ENCODE assay signal across 1 cellular context in the genomic region with DNA sequence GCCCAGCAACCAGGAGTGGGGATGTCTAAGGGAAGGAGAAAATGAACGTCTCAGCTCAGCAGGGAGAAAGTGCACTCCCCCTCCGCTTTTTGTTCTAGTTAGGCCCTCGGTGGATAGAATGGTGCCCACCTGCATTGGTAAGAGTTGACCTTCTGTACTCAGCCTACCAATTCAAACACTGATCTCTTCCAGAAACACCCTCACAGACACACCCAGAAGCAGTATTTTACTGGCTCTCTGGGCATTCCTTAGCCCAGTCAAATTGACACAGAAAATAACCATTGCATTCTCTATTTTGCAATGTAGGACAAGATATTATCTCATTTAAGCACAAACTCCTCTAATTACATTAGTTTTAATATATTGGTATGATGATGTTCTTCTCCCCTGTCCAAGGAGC.
TF ChIP-seq lines count a peak whose summit lies in the region.

No MANE protein-coding gene starts in this region.

TF ChIP-seq in GM23338, 12 proteins besides CTCF, POLR2A, EP300 and RAD21 (continued from another document):
- TF ChIP-seq ZNF331 (CRISPR knock-in tag; IDR thresholded peaks at IDR 0.05; ENCODE audit: low read depth), result no peak
- TF ChIP-seq JUNB (IDR thresholded peaks at IDR 0.05; ENCODE audit: unreplicated experiment), result no peak
- no peak for TF ChIP-seq EZH2phosphoT487 (IDR thresholded peaks at IDR 0.05; ENCODE audit: unreplicated experiment)
- no peak for TF ChIP-seq ZNF114 (CRISPR knock-in tag; IDR thresholded peaks at IDR 0.05)
- TF ChIP-seq, protein P1, sequence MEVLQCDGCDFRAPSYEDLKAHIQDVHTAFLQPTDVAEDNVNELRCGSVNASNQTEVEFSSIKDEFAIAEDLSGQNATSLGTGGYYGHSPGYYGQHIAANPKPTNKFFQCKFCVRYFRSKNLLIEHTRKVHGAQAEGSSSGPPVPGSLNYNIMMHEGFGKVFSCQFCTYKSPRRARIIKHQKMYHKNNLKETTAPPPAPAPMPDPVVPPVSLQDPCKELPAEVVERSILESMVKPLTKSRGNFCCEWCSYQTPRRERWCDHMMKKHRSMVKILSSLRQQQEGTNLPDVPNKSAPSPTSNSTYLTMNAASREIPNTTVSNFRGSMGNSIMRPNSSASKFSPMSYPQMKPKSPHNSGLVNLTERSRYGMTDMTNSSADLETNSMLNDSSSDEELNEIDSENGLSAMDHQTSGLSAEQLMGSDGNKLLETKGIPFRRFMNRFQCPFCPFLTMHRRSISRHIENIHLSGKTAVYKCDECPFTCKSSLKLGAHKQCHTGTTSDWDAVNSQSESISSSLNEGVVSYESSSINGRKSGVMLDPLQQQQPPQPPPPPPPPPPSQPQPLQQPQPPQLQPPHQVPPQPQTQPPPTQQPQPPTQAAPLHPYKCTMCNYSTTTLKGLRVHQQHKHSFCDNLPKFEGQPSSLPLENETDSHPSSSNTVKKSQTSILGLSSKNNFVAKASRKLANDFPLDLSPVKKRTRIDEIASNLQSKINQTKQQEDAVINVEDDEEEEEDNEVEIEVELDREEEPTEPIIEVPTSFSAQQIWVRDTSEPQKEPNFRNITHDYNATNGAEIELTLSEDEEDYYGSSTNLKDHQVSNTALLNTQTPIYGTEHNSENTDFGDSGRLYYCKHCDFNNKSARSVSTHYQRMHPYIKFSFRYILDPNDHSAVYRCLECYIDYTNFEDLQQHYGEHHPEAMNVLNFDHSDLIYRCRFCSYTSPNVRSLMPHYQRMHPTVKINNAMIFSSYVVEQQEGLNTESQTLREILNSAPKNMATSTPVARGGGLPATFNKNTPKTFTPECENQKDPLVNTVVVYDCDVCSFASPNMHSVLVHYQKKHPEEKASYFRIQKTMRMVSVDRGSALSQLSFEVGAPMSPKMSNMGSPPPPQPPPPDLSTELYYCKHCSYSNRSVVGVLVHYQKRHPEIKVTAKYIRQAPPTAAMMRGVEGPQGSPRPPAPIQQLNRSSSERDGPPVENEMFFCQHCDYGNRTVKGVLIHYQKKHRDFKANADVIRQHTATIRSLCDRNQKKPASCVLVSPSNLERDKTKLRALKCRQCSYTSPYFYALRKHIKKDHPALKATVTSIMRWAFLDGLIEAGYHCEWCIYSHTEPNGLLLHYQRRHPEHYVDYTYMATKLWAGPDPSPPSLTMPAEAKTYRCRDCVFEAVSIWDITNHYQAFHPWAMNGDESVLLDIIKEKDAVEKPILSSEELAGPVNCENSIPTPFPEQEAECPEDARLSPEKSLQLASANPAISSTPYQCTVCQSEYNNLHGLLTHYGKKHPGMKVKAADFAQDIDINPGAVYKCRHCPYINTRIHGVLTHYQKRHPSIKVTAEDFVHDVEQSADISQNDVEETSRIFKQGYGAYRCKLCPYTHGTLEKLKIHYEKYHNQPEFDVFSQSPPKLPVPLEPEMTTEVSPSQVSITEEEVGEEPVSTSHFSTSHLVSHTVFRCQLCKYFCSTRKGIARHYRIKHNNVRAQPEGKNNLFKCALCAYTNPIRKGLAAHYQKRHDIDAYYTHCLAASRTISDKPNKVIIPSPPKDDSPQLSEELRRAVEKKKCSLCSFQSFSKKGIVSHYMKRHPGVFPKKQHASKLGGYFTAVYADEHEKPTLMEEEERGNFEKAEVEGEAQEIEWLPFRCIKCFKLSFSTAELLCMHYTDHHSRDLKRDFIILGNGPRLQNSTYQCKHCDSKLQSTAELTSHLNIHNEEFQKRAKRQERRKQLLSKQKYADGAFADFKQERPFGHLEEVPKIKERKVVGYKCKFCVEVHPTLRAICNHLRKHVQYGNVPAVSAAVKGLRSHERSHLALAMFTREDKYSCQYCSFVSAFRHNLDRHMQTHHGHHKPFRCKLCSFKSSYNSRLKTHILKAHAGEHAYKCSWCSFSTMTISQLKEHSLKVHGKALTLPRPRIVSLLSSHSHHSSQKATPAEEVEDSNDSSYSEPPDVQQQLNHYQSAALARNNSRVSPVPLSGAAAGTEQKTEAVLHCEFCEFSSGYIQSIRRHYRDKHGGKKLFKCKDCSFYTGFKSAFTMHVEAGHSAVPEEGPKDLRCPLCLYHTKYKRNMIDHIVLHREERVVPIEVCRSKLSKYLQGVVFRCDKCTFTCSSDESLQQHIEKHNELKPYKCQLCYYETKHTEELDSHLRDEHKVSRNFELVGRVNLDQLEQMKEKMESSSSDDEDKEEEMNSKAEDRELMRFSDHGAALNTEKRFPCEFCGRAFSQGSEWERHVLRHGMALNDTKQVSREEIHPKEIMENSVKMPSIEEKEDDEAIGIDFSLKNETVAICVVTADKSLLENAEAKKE (CRISPR knock-in tag; IDR thresholded peaks at IDR 0.05), result no peak
- TF ChIP-seq EZH2 (IDR thresholded peaks at IDR 0.05; ENCODE audit: low read depth, unreplicated experiment), result no peak
- TF ChIP-seq POLR2AphosphoS5 (IDR thresholded peaks at IDR 0.05; ENCODE audit: low read depth), result no peak
- no peak for TF ChIP-seq NANOG (IDR thresholded peaks at IDR 0.05; ENCODE audit: borderline replicate concordance)
- no peak for TF ChIP-seq STAT1 (IDR thresholded peaks at IDR 0.05; ENCODE audit: unreplicated experiment)
- TF ChIP-seq CREB1 (CRISPR knock-in tag; IDR thresholded peaks at IDR 0.05; ENCODE audit: low read depth), result no peak
